ENCODE assay signal across 18 cellular contexts in genomic region chr4:132240094-132240493, GRCh38.
DNase-seq lines count a peak whose midpoint lies in the region; ATAC-seq and TF ChIP-seq lines count a peak whose summit lies in the region.
"Had no signal": no experiment of that assay in that cellular context is flagged by ENCODE, and none has a peak within 500 bp of the region (broad histone marks: within the 10 kb centered on the region; RNA-seq: fewer than 3 reads in every experiment).

No MANE protein-coding gene starts in this region.

- ATAC-seq in GM18519 (IDR thresholded peaks at IDR 0.05; ENCODE audit: low FRiP score, unreplicated experiment): no peak
- no peak for ATAC-seq in GM21786 (IDR thresholded peaks at IDR 0.05; ENCODE audit: unreplicated experiment)
- ATAC-seq: GM12878, HepG2 had no signal

- H3K4me3 ChIP-seq in choroid plexus epithelial cell (ENCODE audit: low read depth, low read length): no peak overlapping the region
- H3K4me3 ChIP-seq: BLaER1 treated with 17β-estradiol and CSF1 and Interleukin-3, amounts not matched to agents 10 nM and 100 nM; GM12878; HAP-1 had no signal

- no peak for TF ChIP-seq CTCF in choroid plexus epithelial cell (conservative IDR thresholded peaks at IDR 0.05; ENCODE audit: low read depth, low read length)

- peak; percentile 14 for DNase-seq in NCI-H748 (lab: John Stamatoyannopoulos, UW; ENCODE audit: unreplicated experiment)
- no peak for DNase-seq in NCI-H748 treated with DMSO at 0.1 percent for 48 hours (lab: John Stamatoyannopoulos, UW)
- peak; percentile 65 for DNase-seq in NCI-H69 (lab: John Stamatoyannopoulos, UW)
- peak; percentile 18 for DNase-seq in choroid plexus epithelial cell (ENCODE audit: low read depth)
- peak; percentile 11 for DNase-seq in pulmonary artery endothelial cell (ENCODE audit: low read depth, low spot score)
- DNase-seq in NCI-H1092 treated with DMSO at 0.1 percent for 48 hours (lab: John Stamatoyannopoulos, UW): no peak
- DNase-seq: 8988T; ACHN; Calu3; CD4-positive, alpha-beta T cell; DMS 273 treated with DMSO at 0.1 percent for 48 hours; GOT3 had no signal

Comparison
In these comparisons a context has a peak if more than half of its experiments do, and no peak if none do; other contexts are left out.
1. DNase-seq: peak in NCI-H748 (single experiment), NCI-H69 (single experiment), choroid plexus epithelial cell (single experiment) and pulmonary artery endothelial cell (single experiment); none in NCI-H748 treated with DMSO at 0.1 percent for 48 hours (single experiment) and NCI-H1092 treated with DMSO at 0.1 percent for 48 hours (single experiment).